ENCODE assay signal across 10 cellular contexts in the genomic region with DNA sequence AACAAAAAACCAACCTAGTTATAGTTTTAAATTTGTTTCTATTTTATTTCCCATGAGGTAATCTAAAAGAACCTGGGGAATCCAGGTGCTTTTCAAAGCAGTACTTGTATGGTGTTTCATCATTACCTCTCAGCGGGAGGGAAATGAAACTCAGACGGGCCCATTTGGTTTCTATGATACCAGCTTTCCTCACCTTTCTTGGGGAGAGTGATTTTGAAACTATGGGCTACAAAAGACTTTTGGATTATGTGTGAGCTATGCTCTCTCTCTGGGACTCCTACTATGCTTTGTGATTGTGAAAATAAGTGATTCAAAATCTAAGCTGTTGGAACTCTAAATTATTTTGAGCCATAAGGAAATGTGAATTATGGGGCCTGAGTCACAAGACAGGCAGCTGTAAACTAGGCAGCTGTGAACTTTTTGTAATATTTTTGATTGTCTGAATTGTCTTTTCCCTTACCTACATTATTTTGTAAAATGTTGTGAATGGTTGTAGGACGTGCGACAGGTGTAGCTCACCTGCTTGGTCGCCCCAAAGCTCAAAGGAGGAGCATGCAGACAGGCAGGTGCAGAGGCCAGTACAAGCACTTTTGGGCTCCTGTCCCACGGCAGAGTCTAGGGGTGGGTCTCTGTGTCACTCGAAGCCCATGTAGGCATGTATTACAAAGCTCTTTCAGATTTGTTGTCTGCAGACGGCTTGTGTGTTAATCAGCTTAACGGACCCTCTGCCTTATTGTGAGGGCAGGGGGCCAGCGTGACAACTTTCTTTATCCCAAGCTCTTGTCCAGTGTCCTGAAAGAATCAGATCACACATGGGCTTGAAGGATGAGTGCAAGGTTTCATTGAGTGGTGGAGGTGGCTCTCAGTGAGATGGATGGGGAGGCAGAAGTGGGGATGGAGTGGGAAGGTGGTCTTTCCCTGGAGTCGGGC.
DNase-seq lines count a peak whose midpoint lies in the region; ATAC-seq, FAIRE-seq and TF ChIP-seq lines count a peak whose summit lies in the region.
"Had no signal": no experiment of that assay in that cellular context is flagged by ENCODE, and none has a peak within 500 bp of the region (broad histone marks: within the 10 kb centered on the region; RNA-seq: fewer than 3 reads in every experiment).

No MANE protein-coding gene starts in this region.

- TF ChIP-seq RAD21 in GM12878 (IDR thresholded peaks at IDR 0.05; ENCODE audit: insufficient read depth, low read depth, low read length) = peak; percentile 38

- CTCF ChIA-PET in GM12878 (lab: Yijun Ruan, JAX) = interaction anchor here (0.6 to 10.6 kb wide), 22 partner anchors 8 to 238 kb away, joined by 3 to 157 read pairs (median 5); a partner anchor contains a TSS

- H3K36me3 ChIP-seq in GM12878 (ENCODE audit: control insufficient read depth in 2 of 2, insufficient read depth in 2 of 2, low read length in 1 of 2) = no peaks in the 10 kb centered on the region

- no peaks in the 10 kb centered on the region for H4K20me1 ChIP-seq in GM12878 (ENCODE audit: control insufficient read depth, insufficient read depth)

- no peak for TF ChIP-seq POLR2A in GM12878 (IDR thresholded peaks at IDR 0.05; ENCODE audit: low read depth, low read length)

- ATAC-seq in GM19452 (IDR thresholded peaks at IDR 0.05; ENCODE audit: unreplicated experiment) (peak; percentile 49), HG03175 (IDR thresholded peaks at IDR 0.05; ENCODE audit: unreplicated experiment) (peak; percentile 69), GM12878 (peak; percentile 67)

- FAIRE-seq in GM12878 (lab: Jason Lieb, UNC) = no peak
- FAIRE-seq: colon, G401.6 had no signal

- H2AFZ ChIP-seq in GM12878 (ENCODE audit: control insufficient read depth, low read depth, low read length) = peak overlapping the region; percentile 42; the same call in 1 of the 2 replicates

- TSS peak; percentile 68 for BruUV-seq in GM12878 (replicated peaks; lab: Mats Ljungman, UMichigan)

- TF ChIP-seq CTCF in GM12864 (IDR thresholded peaks at IDR 0.05; ENCODE audit: low read depth, low read length, missing control alignments) (no peak), GM12878 (IDR thresholded peaks at IDR 0.05 in 2 of 3, conservative IDR thresholded peaks at IDR 0.05 in 1 of 3; ENCODE audit: control insufficient read depth in 2 of 3, extremely low read depth in 1 of 3, insufficient read depth in 1 of 3, low read depth in 3 of 3, low read length in 3 of 3) (no peak)

- no peak overlapping the region for H3K4me3 ChIP-seq in GM12864 (ENCODE audit: low read depth, low read length)
- 0 out of 2 replicates have a peak overlapping the region, but pooled peaks have one; percentile 2 for H3K4me3 ChIP-seq in GM12878

- peak overlapping the region; percentile 58 for H3K9ac ChIP-seq in GM12878 (ENCODE audit: control insufficient read depth, insufficient read depth, low read length)

- in situ Hi-C loops in GM12878 (cut with MboI) = no loop called here

- WGBS in GM12878 (ENCODE audit: insufficient coverage, insufficient replicate concordance, low lambda C conversion rate, missing lambda C conversion rate) = 45% methylated on average over 11 of the region's 11 CpGs

- peak; percentile 87 to 93; a peak in 3 of 4 replicates for TF ChIP-seq EP300 in GM12878 (IDR thresholded peaks at IDR 0.05; ENCODE audit: borderline replicate concordance in 1 of 2, control insufficient read depth in 1 of 2, low read depth in 2 of 2, low read length in 2 of 2)

- intact Hi-C loops in GM12878 (cut with micrococcal nuclease; ENCODE audit: unreplicated experiment) = loop anchor here (1.0 to 5.0 kb wide), 5 partner anchors 38 to 157 kb away; no protein-coding TSS in a partner anchor

- no peaks in the 10 kb centered on the region; the same call in 2 of the 3 replicates for H3K9me3 ChIP-seq in GM12878 (replicated peaks; ENCODE audit: control insufficient read depth, insufficient read depth, low read length)

- POLR2A ChIA-PET in GM12878 (lab: Charles Lee) = interaction anchor here (0.6 to 6.6 kb wide), 13 partner anchors 9 to 155 kb away, joined by 3 to 82 read pairs (median 5); a partner anchor contains a TSS

- no peaks in the 10 kb centered on the region; the same call in 1 of the 2 replicates for H3K79me2 ChIP-seq in GM12878 (ENCODE audit: control insufficient read depth, insufficient read depth, low read length)

- no peaks in the 10 kb centered on the region for H3K27me3 ChIP-seq in GM12878 (replicated peaks in 1 of 2; ENCODE audit: control insufficient read depth in 2 of 2, insufficient read depth in 2 of 2, low read length in 1 of 2)

- RAD21 ChIA-PET in GM12878 (lab: Charles Lee; ENCODE audit: unreplicated experiment) = interaction anchor here (0.8 to 11.4 kb wide), 27 partner anchors 8 to 157 kb away, joined by 3 to 257 read pairs (median 5); a partner anchor contains a TSS

- peak overlapping the region; percentile 87 for H3K27ac ChIP-seq in GM12878 (ENCODE audit: control insufficient read depth, insufficient read depth)

- peaks cover 75% of the 10 kb centered on the region for H3K4me1 ChIP-seq in GM12878 (ENCODE audit: control insufficient read depth, insufficient read depth, low read length)

- SMC1A ChIA-PET in GM12878 (lab: Charles Lee; ENCODE audit: uncharacterized antibody, unreplicated experiment) = interaction anchor here (0.7 to 11.7 kb wide), 33 partner anchors 10 to 338 kb away, joined by 3 to 297 read pairs (median 4); a partner anchor contains a TSS

- peak overlapping the region; percentile 79 for H3K4me2 ChIP-seq in GM12878 (ENCODE audit: control insufficient read depth, insufficient read depth)

- DNase-seq in GM12864 (ENCODE audit: low read depth) (peak; percentile 82), GM12878 (ENCODE audit: low read depth, low spot score) (peak; percentile 76), DMS153 treated with DMSO at 0.1 percent for 48 hours (lab: John Stamatoyannopoulos, UW; ENCODE audit: unreplicated experiment) (no peak), DMS79 treated with DMSO at 0.1 percent for 48 hours (lab: John Stamatoyannopoulos, UW) (no peak), NCI-H526 treated with DMSO at 0.1 percent for 48 hours (lab: John Stamatoyannopoulos, UW) (no peak), DMS153 (lab: John Stamatoyannopoulos, UW) (no peak)

TF ChIP-seq in GM12878, 131 proteins besides CTCF, POLR2A, EP300 and RAD21 (continues in another document):
- peak; percentile 98 for TF ChIP-seq ATF7 (IDR thresholded peaks at IDR 0.05; ENCODE audit: low read depth)
- TF ChIP-seq BMI1 (IDR thresholded peaks at IDR 0.05; ENCODE audit: borderline replicate concordance) = peak; percentile 72; the same call in 1 of the 2 replicates
- TF ChIP-seq, protein P1, sequence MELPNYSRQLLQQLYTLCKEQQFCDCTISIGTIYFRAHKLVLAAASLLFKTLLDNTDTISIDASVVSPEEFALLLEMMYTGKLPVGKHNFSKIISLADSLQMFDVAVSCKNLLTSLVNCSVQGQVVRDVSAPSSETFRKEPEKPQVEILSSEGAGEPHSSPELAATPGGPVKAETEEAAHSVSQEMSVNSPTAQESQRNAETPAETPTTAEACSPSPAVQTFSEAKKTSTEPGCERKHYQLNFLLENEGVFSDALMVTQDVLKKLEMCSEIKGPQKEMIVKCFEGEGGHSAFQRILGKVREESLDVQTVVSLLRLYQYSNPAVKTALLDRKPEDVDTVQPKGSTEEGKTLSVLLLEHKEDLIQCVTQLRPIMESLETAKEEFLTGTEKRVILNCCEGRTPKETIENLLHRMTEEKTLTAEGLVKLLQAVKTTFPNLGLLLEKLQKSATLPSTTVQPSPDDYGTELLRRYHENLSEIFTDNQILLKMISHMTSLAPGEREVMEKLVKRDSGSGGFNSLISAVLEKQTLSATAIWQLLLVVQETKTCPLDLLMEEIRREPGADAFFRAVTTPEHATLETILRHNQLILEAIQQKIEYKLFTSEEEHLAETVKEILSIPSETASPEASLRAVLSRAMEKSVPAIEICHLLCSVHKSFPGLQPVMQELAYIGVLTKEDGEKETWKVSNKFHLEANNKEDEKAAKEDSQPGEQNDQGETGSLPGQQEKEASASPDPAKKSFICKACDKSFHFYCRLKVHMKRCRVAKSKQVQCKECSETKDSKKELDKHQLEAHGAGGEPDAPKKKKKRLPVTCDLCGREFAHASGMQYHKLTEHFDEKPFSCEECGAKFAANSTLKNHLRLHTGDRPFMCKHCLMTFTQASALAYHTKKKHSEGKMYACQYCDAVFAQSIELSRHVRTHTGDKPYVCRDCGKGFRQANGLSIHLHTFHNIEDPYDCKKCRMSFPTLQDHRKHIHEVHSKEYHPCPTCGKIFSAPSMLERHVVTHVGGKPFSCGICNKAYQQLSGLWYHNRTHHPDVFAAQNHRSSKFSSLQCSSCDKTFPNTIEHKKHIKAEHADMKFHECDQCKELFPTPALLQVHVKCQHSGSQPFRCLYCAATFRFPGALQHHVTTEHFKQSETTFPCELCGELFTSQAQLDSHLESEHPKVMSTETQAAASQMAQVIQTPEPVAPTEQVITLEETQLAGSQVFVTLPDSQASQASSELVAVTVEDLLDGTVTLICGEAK (IDR thresholded peaks at IDR 0.05; ENCODE audit: borderline replicate concordance) = no peak
- TF ChIP-seq MTA3 (IDR thresholded peaks at IDR 0.05; ENCODE audit: borderline replicate concordance, low read length) = peak; percentile 87; the same call in 1 of the 2 replicates
- TF ChIP-seq, protein P2, sequence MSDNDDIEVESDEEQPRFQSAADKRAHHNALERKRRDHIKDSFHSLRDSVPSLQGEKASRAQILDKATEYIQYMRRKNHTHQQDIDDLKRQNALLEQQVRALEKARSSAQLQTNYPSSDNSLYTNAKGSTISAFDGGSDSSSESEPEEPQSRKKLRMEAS (IDR thresholded peaks at IDR 0.05; ENCODE audit: low read depth, low read length) = no peak
- no peak for TF ChIP-seq BRCA1 (IDR thresholded peaks at IDR 0.05; ENCODE audit: low read depth, low read length)
- TF ChIP-seq ZBED1 (IDR thresholded peaks at IDR 0.05; ENCODE audit: borderline replicate concordance) = peak; percentile 96
- peak; percentile 99 for TF ChIP-seq NFIC (IDR thresholded peaks at IDR 0.05; ENCODE audit: low read depth, low read length)
- TF ChIP-seq RFX5 (IDR thresholded peaks at IDR 0.05; ENCODE audit: low read depth, low read length) = no peak
- TF ChIP-seq, protein P3, sequence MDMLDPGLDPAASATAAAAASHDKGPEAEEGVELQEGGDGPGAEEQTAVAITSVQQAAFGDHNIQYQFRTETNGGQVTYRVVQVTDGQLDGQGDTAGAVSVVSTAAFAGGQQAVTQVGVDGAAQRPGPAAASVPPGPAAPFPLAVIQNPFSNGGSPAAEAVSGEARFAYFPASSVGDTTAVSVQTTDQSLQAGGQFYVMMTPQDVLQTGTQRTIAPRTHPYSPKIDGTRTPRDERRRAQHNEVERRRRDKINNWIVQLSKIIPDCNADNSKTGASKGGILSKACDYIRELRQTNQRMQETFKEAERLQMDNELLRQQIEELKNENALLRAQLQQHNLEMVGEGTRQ (IDR thresholded peaks at IDR 0.05; ENCODE audit: borderline replicate concordance, low read depth, low read length) = no peak
- no peak for TF ChIP-seq RB1 (IDR thresholded peaks at IDR 0.05; ENCODE audit: borderline replicate concordance)
- no peak for TF ChIP-seq NR2C2 (IDR thresholded peaks at IDR 0.05; ENCODE audit: borderline replicate concordance, control insufficient read depth, insufficient read length, low read depth)
- no peak for TF ChIP-seq MXI1 (IDR thresholded peaks at IDR 0.05; ENCODE audit: low read depth, low read length)

Comparison
In these comparisons a context has a peak if more than half of its experiments do, and no peak if none do; other contexts are left out.
1. DNase-seq: peak in GM12864 (single experiment) and GM12878 (single experiment); none in DMS153 treated with DMSO at 0.1 percent for 48 hours (single experiment), DMS79 treated with DMSO at 0.1 percent for 48 hours (single experiment), NCI-H526 treated with DMSO at 0.1 percent for 48 hours (single experiment) and DMS153 (single experiment).
2. Peak in every context shown above with its lines, with median percentiles within 50 percentile points of each other: ATAC-seq.